Comparison of ENCODE assay signal across 19 cellular contexts in genomic region chr14:102050625-102051024, GRCh38. TPM values are rescaled to one million over a fixed set of nuclear protein-coding genes. Genes with fewer than 3 reads are reported as not detected.
DNase-seq lines count a peak whose midpoint lies in the region; ATAC-seq, FAIRE-seq and TF ChIP-seq lines count a peak whose summit lies in the region.
"Had no signal": no experiment of that assay in that cellular context is flagged by ENCODE, and none has a peak within 500 bp of the region (broad histone marks: within the 10 kb centered on the region; RNA-seq: fewer than 3 reads in every experiment).

No MANE protein-coding gene starts in this region.

- SMC1A ChIA-PET in GM12878 (lab: Charles Lee; ENCODE audit: uncharacterized antibody, unreplicated experiment), result interaction anchor here (1.7 kb wide), 1 partner anchor 46 kb away, joined by 8 read pairs; no protein-coding TSS in a partner anchor

- no peak overlapping the region for H2BK5ac ChIP-seq in H9 (ENCODE audit: insufficient read length, low read length)

- H3K27ac Mint-ChIP-seq in H9 (peak overlapping the region in 2 of 3 experiments; percentile 25 to 61; a peak in 2 of 7 replicates), nephron (peak overlapping the region; percentile 9 to 37 (median 20))
- H3K27ac Mint-ChIP-seq: activated CD4-positive, alpha-beta T cell treated with anti-CD3 and anti-CD28 coated beads, Interleukin-2, amount 10 ng/mL, durations not matched to agents 24 days and 14 days had no signal

- TF ChIP-seq CTCF in AG04449 (IDR thresholded peaks at IDR 0.05; ENCODE audit: insufficient read depth, low read length, missing control alignments) (no peak), H9 (conservative IDR thresholded peaks at IDR 0.05) (no peak), GM12878 (IDR thresholded peaks at IDR 0.05 in 2 of 3, conservative IDR thresholded peaks at IDR 0.05 in 1 of 3; ENCODE audit: control insufficient read depth in 2 of 3, extremely low read depth in 1 of 3, insufficient read depth in 1 of 3, low read depth in 3 of 3, low read length in 3 of 3) (no peak), nephron (IDR thresholded peaks at IDR 0.05; ENCODE audit: unreplicated experiment in 3 of 3) (no peak)

- TSS peak; percentile 78 for BruUV-seq in GM12878 (replicated peaks; lab: Mats Ljungman, UMichigan)

- H3K23ac ChIP-seq in H9 (ENCODE audit: insufficient read length, low read depth, low read length), result no peak overlapping the region

- H3K4me1 Mint-ChIP-seq in H9, result peaks cover 10 to 18% of the 10 kb centered on the region in 2 experiments
- H3K4me1 Mint-ChIP-seq in nephron, result no peaks in the 10 kb centered on the region

- no peak overlapping the region for H3K56ac ChIP-seq in H9 (ENCODE audit: insufficient read length, low read depth, low read length)

- H3T11ph ChIP-seq in H9 (ENCODE audit: low read length), result no peak overlapping the region

- no peak overlapping the region for H2BK20ac ChIP-seq in H9 (ENCODE audit: low read depth, low read length, poor library complexity, severe bottlenecking)

- H3K9me3 Mint-ChIP-seq in H9, result no peaks in the 10 kb centered on the region
- no peaks in the 10 kb centered on the region for H3K9me3 Mint-ChIP-seq in nephron
- H3K9me3 Mint-ChIP-seq: activated CD4-positive, alpha-beta T cell treated with anti-CD3 and anti-CD28 coated beads, Interleukin-2, amount 10 ng/mL, durations not matched to agents 24 days and 14 days had no signal

- no peak overlapping the region for H3K27ac ChIP-seq in H9 (ENCODE audit: insufficient read length, low read depth, low read length)
- no peak overlapping the region for H3K27ac ChIP-seq in GM12878 (ENCODE audit: control insufficient read depth, insufficient read depth)
- H3K27ac ChIP-seq: heart left ventricle, SJSA1, skin epidermis had no signal

- intact Hi-C loops in GM12878 (cut with micrococcal nuclease; ENCODE audit: unreplicated experiment), result loop anchor here (2.0 kb wide), 1 partner anchor 28 kb away; no protein-coding TSS in a partner anchor

- no peak overlapping the region for H2AK5ac ChIP-seq in H9 (ENCODE audit: insufficient read length, low read length)

- H3K9ac ChIP-seq in H9 (ENCODE audit: extremely low read depth, insufficient read length, low read length), result no peak overlapping the region
- no peak overlapping the region for H3K9ac ChIP-seq in GM12878 (ENCODE audit: control insufficient read depth, insufficient read depth, low read length)

- H3K4me3 Mint-ChIP-seq in H9 (no peak overlapping the region), nephron (no peak overlapping the region)
- H3K4me3 Mint-ChIP-seq: activated CD4-positive, alpha-beta T cell treated with anti-CD3 and anti-CD28 coated beads, Interleukin-2, amount 10 ng/mL, durations not matched to agents 24 days and 14 days had no signal

- no peak overlapping the region for H2BK12ac ChIP-seq in H9 (ENCODE audit: insufficient read length, low read depth, low read length)

- H3K4me1 ChIP-seq in H9 (ENCODE audit: insufficient read depth, low read length), result peaks cover 3% of the 10 kb centered on the region; the same call in 1 of the 2 replicates
- no peaks in the 10 kb centered on the region for H3K4me1 ChIP-seq in GM12878 (ENCODE audit: control insufficient read depth, insufficient read depth, low read length)
- H3K4me1 ChIP-seq: SJSA1 had no signal

- H3K14ac ChIP-seq in H9 (ENCODE audit: insufficient read depth, low read length), result no peak overlapping the region

- H2BK15ac ChIP-seq in H9 (ENCODE audit: low read depth, low read length), result no peak overlapping the region

- WGBS in H9 (ENCODE audit: extremely low coverage, insufficient read length, low lambda C conversion rate), result no CpG with 5 or more reads among the region's 11 CpGs
- WGBS in GM12878 (ENCODE audit: insufficient coverage, insufficient replicate concordance, low lambda C conversion rate, missing lambda C conversion rate), result 97% methylated on average over 11 of the region's 11 CpGs

- no peak overlapping the region for H3K4ac ChIP-seq in H9 (ENCODE audit: low read depth, low read length)

- no peak for TF ChIP-seq RAD21 in GM12878 (IDR thresholded peaks at IDR 0.05; ENCODE audit: insufficient read depth, low read depth, low read length)

- FAIRE-seq in GM12878 (lab: Jason Lieb, UNC), result no peak

- H3K4me2 ChIP-seq in H9 (ENCODE audit: insufficient read depth, insufficient read length, low read length) (no peak overlapping the region), GM12878 (ENCODE audit: control insufficient read depth, insufficient read depth) (no peak overlapping the region)

- H4K8ac ChIP-seq in H9 (replicated peaks; ENCODE audit: insufficient read length, low read depth, low read length), result no peak overlapping the region

- TF ChIP-seq EP300 in GM12878 (IDR thresholded peaks at IDR 0.05; ENCODE audit: borderline replicate concordance in 1 of 2, control insufficient read depth in 1 of 2, low read depth in 2 of 2, low read length in 2 of 2), result no peak

- H3K79me1 ChIP-seq in H9 (ENCODE audit: insufficient read depth, low read depth, low read length, poor library complexity, severe bottlenecking), result no peaks in the 10 kb centered on the region

- H3K79me2 ChIP-seq in H9 (ENCODE audit: insufficient read depth, low read length) (no peaks in the 10 kb centered on the region), GM12878 (ENCODE audit: control insufficient read depth, insufficient read depth, low read length) (no peaks in the 10 kb centered on the region)

- ATAC-seq in GM12878, result no peak
- no peak for ATAC-seq in HG02642 (IDR thresholded peaks at IDR 0.05; ENCODE audit: poor library complexity, unreplicated experiment)
- ATAC-seq: heart left ventricle had no signal

- RAD21 ChIA-PET in GM12878 (lab: Charles Lee; ENCODE audit: unreplicated experiment), result interaction anchor here (0.5 kb wide), 1 partner anchor 263 kb away, joined by 3 read pairs; no protein-coding TSS in a partner anchor

- no peak overlapping the region for H2BK120ac ChIP-seq in H9 (ENCODE audit: low read depth, low read length, poor library complexity, severe bottlenecking)

- H3K27me3 Mint-ChIP-seq in H9 (ENCODE audit: low read depth), result no peaks in the 10 kb centered on the region; the same call in 1 of the 2 replicates
- H3K27me3 Mint-ChIP-seq in nephron (ENCODE audit: low read depth), result no peaks in the 10 kb centered on the region
- H3K27me3 Mint-ChIP-seq: activated CD4-positive, alpha-beta T cell treated with anti-CD3 and anti-CD28 coated beads, Interleukin-2, amount 10 ng/mL, durations not matched to agents 24 days and 14 days had no signal

- POLR2A ChIA-PET in AG04449 (lab: Yijun Ruan, JAX), result no interaction called here
- POLR2A ChIA-PET in GM12878 (lab: Charles Lee), result no interaction called here

- H3K36me3 Mint-ChIP-seq in H9 (ENCODE audit: insufficient read depth in 1 of 3, low read depth in 3 of 3) (peaks cover 36 to 79% (median 59%) of the 10 kb centered on the region in 3 experiments), nephron (ENCODE audit: low read depth) (peaks cover 73% of the 10 kb centered on the region)

- H3K36me3 ChIP-seq in GM12878 (ENCODE audit: control insufficient read depth in 2 of 2, insufficient read depth in 2 of 2, low read length in 1 of 2), result peaks cover 0 to 33% of the 10 kb centered on the region in 2 experiments; a peak in 2 of 4 replicates

- in situ Hi-C loops in GM12878 (cut with MboI), result no loop called here

- H3K27me3 ChIP-seq in H9 (ENCODE audit: insufficient read depth, low read length), result no peaks in the 10 kb centered on the region
- H3K27me3 ChIP-seq in GM12878 (replicated peaks in 1 of 2; ENCODE audit: control insufficient read depth in 2 of 2, insufficient read depth in 2 of 2, low read length in 1 of 2), result no peaks in the 10 kb centered on the region
- H3K27me3 ChIP-seq: heart left ventricle, SJSA1 had no signal

- H3K9me3 ChIP-seq in H9 (ENCODE audit: control insufficient read depth, low read depth, low read length) (no peaks in the 10 kb centered on the region), GM12878 (replicated peaks; ENCODE audit: control insufficient read depth, insufficient read depth, low read length) (no peaks in the 10 kb centered on the region)
- H3K9me3 ChIP-seq: heart left ventricle, SJSA1 had no signal

- H3K23me2 ChIP-seq in H9 (ENCODE audit: insufficient read length, low read depth, low read length, poor library complexity, severe bottlenecking), result no peaks in the 10 kb centered on the region

- H2AFZ ChIP-seq in H9 (ENCODE audit: low read length), result no peak overlapping the region
- H2AFZ ChIP-seq in GM12878 (ENCODE audit: control insufficient read depth, low read depth, low read length), result no peak overlapping the region

- no peak overlapping the region for H4K5ac ChIP-seq in H9 (ENCODE audit: insufficient read length, low read depth, low read length)

- no peak overlapping the region for H4K91ac ChIP-seq in H9 (ENCODE audit: insufficient read length, low read depth, low read length)

- DNase-seq in AG04449 (ENCODE audit: low read depth, low spot score) (peak; percentile 36), H9 (no peak), GM12878 (ENCODE audit: low read depth, low spot score) (no peak), NCI-H526 (lab: John Stamatoyannopoulos, UW) (no peak)
- DNase-seq in activated CD4-positive, CD25-positive, alpha-beta regulatory T cell (lab: John Stamatoyannopoulos, UW), result no peak
- no peak for DNase-seq in NK-92 treated with Interleukin-12 subunit alpha and Interleukin-12 subunit beta, amount 100 ng/mL, for 24 hours (lab: John Stamatoyannopoulos, UW)
- DNase-seq: activated CD4-positive, alpha-beta T cell treated with anti-CD3 and anti-CD28 coated beads, Interleukin-2, amount 10 ng/mL, durations not matched to agents 24 days and 14 days; activated T-cell treated with anti-CD3 and anti-CD28 coated beads, Interleukin-2, amount 50 U/mL, for 1 hour; AML-193; midbrain; NCI-H146; NCI-H345; stimulated activated naive CD4-positive, alpha-beta T cell treated with Interleukin-2 at 50 U/mL for 16 hours; T1000 had no signal

- TF ChIP-seq POLR2A in GM12878 (IDR thresholded peaks at IDR 0.05; ENCODE audit: low read depth, low read length), result no peak

- H4K20me1 ChIP-seq in H9 (ENCODE audit: control insufficient read depth, insufficient read depth, insufficient read length) (no peaks in the 10 kb centered on the region), GM12878 (ENCODE audit: control insufficient read depth, insufficient read depth) (no peaks in the 10 kb centered on the region)

- CTCF ChIA-PET in AG04449 (lab: Yijun Ruan, JAX), result interaction anchor here (1.0 to 2.3 kb wide), 6 partner anchors 13 to 263 kb away, joined by 3 to 16 read pairs (median 4); no protein-coding TSS in a partner anchor
- CTCF ChIA-PET in GM12878 (lab: Yijun Ruan, JAX), result no interaction called here

- no peak overlapping the region for H3K18ac ChIP-seq in H9 (ENCODE audit: insufficient read length, low read depth, low read length)

- no peak overlapping the region for H3K4me3 ChIP-seq in AG04449 (ENCODE audit: low read depth, low read length)
- no peak overlapping the region for H3K4me3 ChIP-seq in GM12878
- H3K4me3 ChIP-seq: heart left ventricle, SJSA1, skin epidermis had no signal

RNA-seq across cellular contexts. Expression of gene HSP90AA1, which starts 36.2 kb away (rescaled TPM):
- 953 and 955 TPM in 2 replicates for total RNA-seq in H9 (2021)
- total RNA-seq in GM12878 (2013; cell fraction: nucleolus; rRNA removed), result 199 and 205 TPM in 2 replicates
- 338 and 346 TPM in 2 replicates for total RNA-seq in GM12878 (2014; rRNA removed)
- 262 and 271 TPM in 2 replicates for total RNA-seq in GM12878 (2014; rRNA removed; fragmentation: Illumina TruSeq; extraction: Trizol)
- 590 and 599 TPM in 2 replicates for total RNA-seq in GM12878 (2021)
- polyA plus RNA-seq in GM12878 (2011; ENCODE audit: low read depth), result 318 TPM
- polyA plus RNA-seq in GM12878 (2011; rRNA removed), result 679 and 903 TPM in 2 replicates
- polyA plus RNA-seq in GM12878 (2011; cell fraction: cytosol; rRNA removed), result 242 and 272 TPM in 2 replicates
- 184 and 273 TPM in 2 replicates for polyA plus RNA-seq in GM12878 (2011; cell fraction: nucleus; rRNA removed)
- polyA plus RNA-seq in GM12878 (2012), result 360 and 494 TPM in 2 replicates
- 1,054 and 1,264 TPM in 2 replicates for polyA plus RNA-seq in GM12878 (2014; fragmentation: Illumina TruSeq; extraction: Trizol)
- polyA plus RNA-seq in GM12878 (2014; fragmentation: Nextera tagmentation; extraction: Ambion mirVana), result 100 to 1,000 TPM; 555 to 817 TPM
- 439 and 489 TPM in 2 replicates for polyA plus RNA-seq in GM12878 (2014; rRNA removed)
- 1,000 to 10,000 TPM; 1,313 to 1,315 TPM for polyA plus RNA-seq in GM12878 (2016; fragmentation: Nextera tagmentation; extraction: Ambion mirVana)
- 367 and 534 TPM in 2 replicates for polyA minus RNA-seq in GM12878 (2011; rRNA and poly(A)+ RNA removed)
- 406 and 527 TPM in 2 replicates for polyA minus RNA-seq in GM12878 (2011; cell fraction: cytosol; rRNA and poly(A)+ RNA removed)
- 126 and 179 TPM in 2 replicates for polyA minus RNA-seq in GM12878 (2011; cell fraction: nucleus; rRNA and poly(A)+ RNA removed)
